In the genomic region with DNA sequence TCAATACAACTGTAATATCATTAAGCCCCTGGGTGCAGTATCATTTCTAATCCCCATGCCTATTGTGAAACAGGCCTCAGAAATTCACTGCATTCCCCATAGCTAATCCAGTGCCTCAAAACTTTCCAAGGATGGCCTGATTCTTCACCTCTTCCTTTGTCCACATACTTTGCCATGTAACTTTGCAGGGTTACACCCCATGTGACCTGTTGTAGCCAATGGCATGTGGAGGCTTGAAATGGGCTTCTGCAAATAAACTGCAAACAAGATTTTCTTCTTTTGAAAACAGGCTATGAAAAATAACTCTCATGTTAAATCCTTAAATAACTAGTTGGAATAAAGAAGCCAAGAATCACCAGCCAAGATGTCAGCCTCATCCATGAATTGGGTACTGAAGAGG, we compare ENCODE assay signal across 1 cellular context.
TF ChIP-seq lines count a peak whose summit lies in the region.

No MANE protein-coding gene starts in this region.

TF ChIP-seq in GM23338, 12 proteins besides CTCF, POLR2A, EP300 and RAD21 (continued from another document):
- TF ChIP-seq, protein P1, sequence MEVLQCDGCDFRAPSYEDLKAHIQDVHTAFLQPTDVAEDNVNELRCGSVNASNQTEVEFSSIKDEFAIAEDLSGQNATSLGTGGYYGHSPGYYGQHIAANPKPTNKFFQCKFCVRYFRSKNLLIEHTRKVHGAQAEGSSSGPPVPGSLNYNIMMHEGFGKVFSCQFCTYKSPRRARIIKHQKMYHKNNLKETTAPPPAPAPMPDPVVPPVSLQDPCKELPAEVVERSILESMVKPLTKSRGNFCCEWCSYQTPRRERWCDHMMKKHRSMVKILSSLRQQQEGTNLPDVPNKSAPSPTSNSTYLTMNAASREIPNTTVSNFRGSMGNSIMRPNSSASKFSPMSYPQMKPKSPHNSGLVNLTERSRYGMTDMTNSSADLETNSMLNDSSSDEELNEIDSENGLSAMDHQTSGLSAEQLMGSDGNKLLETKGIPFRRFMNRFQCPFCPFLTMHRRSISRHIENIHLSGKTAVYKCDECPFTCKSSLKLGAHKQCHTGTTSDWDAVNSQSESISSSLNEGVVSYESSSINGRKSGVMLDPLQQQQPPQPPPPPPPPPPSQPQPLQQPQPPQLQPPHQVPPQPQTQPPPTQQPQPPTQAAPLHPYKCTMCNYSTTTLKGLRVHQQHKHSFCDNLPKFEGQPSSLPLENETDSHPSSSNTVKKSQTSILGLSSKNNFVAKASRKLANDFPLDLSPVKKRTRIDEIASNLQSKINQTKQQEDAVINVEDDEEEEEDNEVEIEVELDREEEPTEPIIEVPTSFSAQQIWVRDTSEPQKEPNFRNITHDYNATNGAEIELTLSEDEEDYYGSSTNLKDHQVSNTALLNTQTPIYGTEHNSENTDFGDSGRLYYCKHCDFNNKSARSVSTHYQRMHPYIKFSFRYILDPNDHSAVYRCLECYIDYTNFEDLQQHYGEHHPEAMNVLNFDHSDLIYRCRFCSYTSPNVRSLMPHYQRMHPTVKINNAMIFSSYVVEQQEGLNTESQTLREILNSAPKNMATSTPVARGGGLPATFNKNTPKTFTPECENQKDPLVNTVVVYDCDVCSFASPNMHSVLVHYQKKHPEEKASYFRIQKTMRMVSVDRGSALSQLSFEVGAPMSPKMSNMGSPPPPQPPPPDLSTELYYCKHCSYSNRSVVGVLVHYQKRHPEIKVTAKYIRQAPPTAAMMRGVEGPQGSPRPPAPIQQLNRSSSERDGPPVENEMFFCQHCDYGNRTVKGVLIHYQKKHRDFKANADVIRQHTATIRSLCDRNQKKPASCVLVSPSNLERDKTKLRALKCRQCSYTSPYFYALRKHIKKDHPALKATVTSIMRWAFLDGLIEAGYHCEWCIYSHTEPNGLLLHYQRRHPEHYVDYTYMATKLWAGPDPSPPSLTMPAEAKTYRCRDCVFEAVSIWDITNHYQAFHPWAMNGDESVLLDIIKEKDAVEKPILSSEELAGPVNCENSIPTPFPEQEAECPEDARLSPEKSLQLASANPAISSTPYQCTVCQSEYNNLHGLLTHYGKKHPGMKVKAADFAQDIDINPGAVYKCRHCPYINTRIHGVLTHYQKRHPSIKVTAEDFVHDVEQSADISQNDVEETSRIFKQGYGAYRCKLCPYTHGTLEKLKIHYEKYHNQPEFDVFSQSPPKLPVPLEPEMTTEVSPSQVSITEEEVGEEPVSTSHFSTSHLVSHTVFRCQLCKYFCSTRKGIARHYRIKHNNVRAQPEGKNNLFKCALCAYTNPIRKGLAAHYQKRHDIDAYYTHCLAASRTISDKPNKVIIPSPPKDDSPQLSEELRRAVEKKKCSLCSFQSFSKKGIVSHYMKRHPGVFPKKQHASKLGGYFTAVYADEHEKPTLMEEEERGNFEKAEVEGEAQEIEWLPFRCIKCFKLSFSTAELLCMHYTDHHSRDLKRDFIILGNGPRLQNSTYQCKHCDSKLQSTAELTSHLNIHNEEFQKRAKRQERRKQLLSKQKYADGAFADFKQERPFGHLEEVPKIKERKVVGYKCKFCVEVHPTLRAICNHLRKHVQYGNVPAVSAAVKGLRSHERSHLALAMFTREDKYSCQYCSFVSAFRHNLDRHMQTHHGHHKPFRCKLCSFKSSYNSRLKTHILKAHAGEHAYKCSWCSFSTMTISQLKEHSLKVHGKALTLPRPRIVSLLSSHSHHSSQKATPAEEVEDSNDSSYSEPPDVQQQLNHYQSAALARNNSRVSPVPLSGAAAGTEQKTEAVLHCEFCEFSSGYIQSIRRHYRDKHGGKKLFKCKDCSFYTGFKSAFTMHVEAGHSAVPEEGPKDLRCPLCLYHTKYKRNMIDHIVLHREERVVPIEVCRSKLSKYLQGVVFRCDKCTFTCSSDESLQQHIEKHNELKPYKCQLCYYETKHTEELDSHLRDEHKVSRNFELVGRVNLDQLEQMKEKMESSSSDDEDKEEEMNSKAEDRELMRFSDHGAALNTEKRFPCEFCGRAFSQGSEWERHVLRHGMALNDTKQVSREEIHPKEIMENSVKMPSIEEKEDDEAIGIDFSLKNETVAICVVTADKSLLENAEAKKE (CRISPR knock-in tag; IDR thresholded peaks at IDR 0.05), result no peak
